19 cellular contexts compared by ENCODE assay signal in the genomic region with DNA sequence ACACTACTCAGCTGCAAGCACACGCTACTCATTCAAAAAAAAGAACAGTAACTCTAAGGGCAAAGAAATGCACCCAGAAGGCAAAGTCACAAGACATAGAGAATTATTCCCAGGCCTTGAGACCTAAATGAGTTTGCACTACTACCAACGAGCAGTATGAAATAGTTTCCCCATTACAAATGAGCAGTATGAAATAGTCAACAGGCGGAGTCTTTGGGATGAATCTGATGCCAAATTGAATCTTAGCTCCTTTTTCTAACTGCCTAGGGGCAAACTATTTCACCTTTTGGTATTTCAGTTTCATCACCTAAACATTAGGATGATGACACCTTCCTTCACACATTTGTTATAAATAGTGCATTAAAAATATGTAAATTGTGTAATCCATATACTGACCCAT.
DNase-seq lines count a peak whose midpoint lies in the region; ATAC-seq and TF ChIP-seq lines count a peak whose summit lies in the region.
"Had no signal": no experiment of that assay in that cellular context is flagged by ENCODE, and none has a peak within 500 bp of the region (broad histone marks: within the 10 kb centered on the region; RNA-seq: fewer than 3 reads in every experiment).

No MANE protein-coding gene starts in this region.

- no peaks in the 10 kb centered on the region for H3K27me3 Mint-ChIP-seq in MCF 10A (ENCODE audit: insufficient read depth, unreplicated experiment)
- no peaks in the 10 kb centered on the region for H3K27me3 Mint-ChIP-seq in activated CD4-positive, alpha-beta T cell treated with anti-CD3 and anti-CD28 coated beads, Interleukin-2, amount 10 ng/mL, durations not matched to agents 24 days and 14 days
- H3K27me3 Mint-ChIP-seq: CD8-positive, alpha-beta memory T cell had no signal

- H3K4me3 ChIP-seq in breast epithelium (no peak overlapping the region), mammary epithelial cell (replicated peaks in 1 of 3; ENCODE audit: insufficient read depth in 1 of 3, low read depth in 2 of 3, low read length in 3 of 3) (no peak overlapping the region), fibroblast of the aortic adventitia (ENCODE audit: low read depth, low read length) (no peak overlapping the region), tibial nerve (no peak overlapping the region)
- H3K4me3 ChIP-seq: BLaER1, Peyer's patch had no signal

- no peaks in the 10 kb centered on the region for H4K20me1 ChIP-seq in mammary epithelial cell (ENCODE audit: insufficient read depth, low read length)
- H4K20me1 ChIP-seq: BLaER1 had no signal

- no peak overlapping the region for H3K4me2 ChIP-seq in mammary epithelial cell (ENCODE audit: insufficient read depth, low read depth, low read length)
- H3K4me2 ChIP-seq: BLaER1, KMS-11 had no signal

- H3K9me3 Mint-ChIP-seq in MCF 10A (ENCODE audit: unreplicated experiment): no peaks in the 10 kb centered on the region
- H3K9me3 Mint-ChIP-seq in activated CD4-positive, alpha-beta T cell treated with anti-CD3 and anti-CD28 coated beads, Interleukin-2, amount 10 ng/mL, durations not matched to agents 24 days and 14 days: no peaks in the 10 kb centered on the region

- 45% methylated on average over 3 of the region's 3 CpGs for WGBS in mammary epithelial cell (ENCODE audit: low coverage, missing lambda C conversion rate)
- 61 to 64% methylated on average over 3 of the region's 3 CpGs for WGBS in tibial nerve, 2 donors

- CTCF ChIA-PET in MCF 10A (lab: Yijun Ruan, JAX) (interaction anchor here (0.7 to 1.0 kb wide), 2 partner anchors 22 to 116 kb away, joined by 3 to 4 read pairs; no protein-coding TSS in a partner anchor), mammary epithelial cell (lab: Charles Lee; ENCODE audit: low non-redundant PET) (interaction anchor here (0.6 kb wide), 1 partner anchor 62 kb away, joined by 8 read pairs; no protein-coding TSS in a partner anchor)

- peak overlapping the region; percentile 32 for H2AFZ ChIP-seq in mammary epithelial cell (ENCODE audit: low read depth, low read length)

- BruUV-seq in MCF 10A (replicated peaks; lab: Mats Ljungman, UMichigan) (no TSS peak), mammary epithelial cell (replicated peaks; lab: Mats Ljungman, UMichigan) (no TSS peak)

- TF ChIP-seq EP300 in tibial nerve (IDR thresholded peaks at IDR 0.05): no peak

- in situ Hi-C loops in mammary epithelial cell (cut with MboI; ENCODE audit: low sequenced_read_pairs in 2 of 2): no loop called here

- H3K4me1 ChIP-seq in breast epithelium (no peaks in the 10 kb centered on the region), mammary epithelial cell (ENCODE audit: insufficient read depth, low read length) (peaks cover 10% of the 10 kb centered on the region), tibial nerve (peaks cover 0 to 28% (median 0%) of the 10 kb centered on the region in 4 donors)
- H3K4me1 ChIP-seq: BLaER1, Peyer's patch had no signal

- H3K79me2 ChIP-seq in mammary epithelial cell (ENCODE audit: insufficient read depth, low read length): no peaks in the 10 kb centered on the region

- peaks cover 6% of the 10 kb centered on the region for H3K36me3 Mint-ChIP-seq in MCF 10A (ENCODE audit: insufficient read depth, unreplicated experiment)
- H3K36me3 Mint-ChIP-seq in activated CD4-positive, alpha-beta T cell treated with anti-CD3 and anti-CD28 coated beads, Interleukin-2, amount 10 ng/mL, durations not matched to agents 24 days and 14 days (ENCODE audit: low read depth): no peaks in the 10 kb centered on the region
- H3K36me3 Mint-ChIP-seq: CD8-positive, alpha-beta memory T cell had no signal

- no peak overlapping the region for H3K4me3 Mint-ChIP-seq in MCF 10A (ENCODE audit: unreplicated experiment)
- no peak overlapping the region for H3K4me3 Mint-ChIP-seq in activated CD4-positive, alpha-beta T cell treated with anti-CD3 and anti-CD28 coated beads, Interleukin-2, amount 10 ng/mL, durations not matched to agents 24 days and 14 days
- H3K4me3 Mint-ChIP-seq: CD8-positive, alpha-beta memory T cell had no signal

- TF ChIP-seq POLR2A in breast epithelium (IDR thresholded peaks at IDR 0.05): no peak
- TF ChIP-seq POLR2A in tibial nerve (IDR thresholded peaks at IDR 0.05): no peak

- H3K27me3 ChIP-seq in breast epithelium (no peaks in the 10 kb centered on the region), mammary epithelial cell (ENCODE audit: insufficient read depth, low read length) (no peaks in the 10 kb centered on the region), tibial nerve (no peaks in the 10 kb centered on the region)
- H3K27me3 ChIP-seq: BLaER1, Peyer's patch had no signal

- DNase-seq in MCF 10A (ENCODE audit: unreplicated experiment): peak; percentile 92
- no peak for DNase-seq in breast epithelium (ENCODE audit: low spot score in 2 of 2)
- DNase-seq in mammary epithelial cell: peak; percentile 76
- peak; percentile 54 for DNase-seq in fibroblast of the aortic adventitia (ENCODE audit: low read depth)
- no peak for DNase-seq in tibial nerve (ENCODE audit: low spot score in 2 of 2)
- DNase-seq in activated CD4-positive, alpha-beta T cell treated with anti-CD3 and anti-CD28 coated beads, Interleukin-2, amount 10 ng/mL, durations not matched to agents 24 days and 14 days: no peak
- DNase-seq: CD8-positive, alpha-beta memory T cell; MM.1S; NCI-H1105 treated with DMSO at 0.1 percent for 48 hours; NCI-H187 treated with DMSO at 0.1 percent for 48 hours; NCI-H2171; NCI-H510A; Peyer's patch; SHP77 treated with DMSO at 0.1 percent for 48 hours had no signal

- no peaks in the 10 kb centered on the region for H3K9me3 ChIP-seq in breast epithelium
- H3K9me3 ChIP-seq in mammary epithelial cell (replicated peaks; ENCODE audit: insufficient read depth, low read length): no peaks in the 10 kb centered on the region
- H3K9me3 ChIP-seq in tibial nerve: no peaks in the 10 kb centered on the region
- H3K9me3 ChIP-seq: BLaER1, Peyer's patch had no signal

- intact Hi-C loops in MCF 10A (cut with micrococcal nuclease): loop anchor here (2.0 to 5.0 kb wide), 3 partner anchors 161 to 459 kb away; a partner anchor contains a TSS
- intact Hi-C loops in breast epithelium (cut with DNase I; ENCODE audit: low total_unique reads): no loop called here
- intact Hi-C loops in mammary epithelial cell (cut with micrococcal nuclease): loop anchor here (1.0 to 10.0 kb wide), 3 partner anchors 143 to 389 kb away; a partner anchor contains a TSS
- intact Hi-C loops in activated CD4-positive, alpha-beta T cell treated with anti-CD3 and anti-CD28 coated beads, Interleukin-2, amount 10 ng/mL, durations not matched to agents 24 days and 14 days (cut with micrococcal nuclease): no loop called here

- H3K4me1 Mint-ChIP-seq in MCF 10A (ENCODE audit: insufficient read depth, unreplicated experiment): peaks cover 32% of the 10 kb centered on the region
- no peaks in the 10 kb centered on the region for H3K4me1 Mint-ChIP-seq in activated CD4-positive, alpha-beta T cell treated with anti-CD3 and anti-CD28 coated beads, Interleukin-2, amount 10 ng/mL, durations not matched to agents 24 days and 14 days
- H3K4me1 Mint-ChIP-seq: CD8-positive, alpha-beta memory T cell had no signal

- H3K36me3 ChIP-seq in breast epithelium (no peaks in the 10 kb centered on the region), mammary epithelial cell (ENCODE audit: insufficient read depth, low read length) (no peaks in the 10 kb centered on the region), tibial nerve (no peaks in the 10 kb centered on the region)
- H3K36me3 ChIP-seq: BLaER1, Peyer's patch had no signal

- no peak overlapping the region for H3K9ac ChIP-seq in mammary epithelial cell (ENCODE audit: insufficient read depth, low read length)
- H3K9ac ChIP-seq: BLaER1, KMS-11 had no signal

- TF ChIP-seq CTCF in MCF 10A (IDR thresholded peaks at IDR 0.05; ENCODE audit: unreplicated experiment): no peak
- TF ChIP-seq CTCF in breast epithelium (IDR thresholded peaks at IDR 0.05): no peak
- TF ChIP-seq CTCF in mammary epithelial cell (conservative IDR thresholded peaks at IDR 0.05 in 1 of 2, IDR thresholded peaks at IDR 0.05 in 1 of 2; ENCODE audit: extremely low read depth in 1 of 2, insufficient read depth in 1 of 2, low read depth in 1 of 2, low read length in 2 of 2): no peak
- TF ChIP-seq CTCF in fibroblast of the aortic adventitia (IDR thresholded peaks at IDR 0.05; ENCODE audit: insufficient read depth, low read length): no peak
- TF ChIP-seq CTCF in tibial nerve (IDR thresholded peaks at IDR 0.05): no peak

- ATAC-seq in HG02763 (IDR thresholded peaks at IDR 0.05; ENCODE audit: unreplicated experiment) (no peak), HG03457 (IDR thresholded peaks at IDR 0.05; ENCODE audit: unreplicated experiment) (no peak)

- no peak overlapping the region for H3K27ac ChIP-seq in breast epithelium
- no peak overlapping the region for H3K27ac ChIP-seq in mammary epithelial cell (ENCODE audit: insufficient read depth, low read depth, low read length)
- peak overlapping the region in 3 of 4 donors; percentile 25 to 73 (median 49) for H3K27ac ChIP-seq in tibial nerve
- H3K27ac ChIP-seq: 22Rv1, BLaER1, KMS-11, Peyer's patch had no signal

- POLR2A ChIA-PET in MCF 10A (lab: Yijun Ruan, JAX): interaction anchor here (0.6 to 1.5 kb wide), 22 partner anchors 11 to 1981 kb away, joined by 3 to 7 read pairs (median 4); a partner anchor contains a TSS

- dilution Hi-C loops in mammary epithelial cell (cut with HindIII; ENCODE audit: low sequenced_read_pairs): no loop called here

- peak overlapping the region; percentile 90 for H3K27ac Mint-ChIP-seq in MCF 10A (ENCODE audit: low read depth, unreplicated experiment)
- no peak overlapping the region for H3K27ac Mint-ChIP-seq in activated CD4-positive, alpha-beta T cell treated with anti-CD3 and anti-CD28 coated beads, Interleukin-2, amount 10 ng/mL, durations not matched to agents 24 days and 14 days
- H3K27ac Mint-ChIP-seq: CD8-positive, alpha-beta memory T cell had no signal

Comparison
In these comparisons a context has a peak if more than half of its experiments do, and no peak if none do; other contexts are left out.
1. DNase-seq: peak in MCF 10A (single experiment), mammary epithelial cell (single experiment) and fibroblast of the aortic adventitia (single experiment); none in breast epithelium (0 of 2), tibial nerve (0 of 2) and activated CD4-positive, alpha-beta T cell treated with anti-CD3 and anti-CD28 coated beads, Interleukin-2, amount 10 ng/mL, durations not matched to agents 24 days and 14 days (single experiment).
2. intact Hi-C loops: an anchor here in MCF 10A (2.0 to 5.0 kb wide) and mammary epithelial cell (1.0 to 10.0 kb wide); none called in breast epithelium and activated CD4-positive, alpha-beta T cell treated with anti-CD3 and anti-CD28 coated beads, Interleukin-2, amount 10 ng/mL, durations not matched to agents 24 days and 14 days.
3. H3K27ac ChIP-seq: peak in tibial nerve (3 of 4); none in breast epithelium (0 of 2) and mammary epithelial cell (single experiment).